8 cellular contexts compared by ENCODE assay signal in the genomic region with DNA sequence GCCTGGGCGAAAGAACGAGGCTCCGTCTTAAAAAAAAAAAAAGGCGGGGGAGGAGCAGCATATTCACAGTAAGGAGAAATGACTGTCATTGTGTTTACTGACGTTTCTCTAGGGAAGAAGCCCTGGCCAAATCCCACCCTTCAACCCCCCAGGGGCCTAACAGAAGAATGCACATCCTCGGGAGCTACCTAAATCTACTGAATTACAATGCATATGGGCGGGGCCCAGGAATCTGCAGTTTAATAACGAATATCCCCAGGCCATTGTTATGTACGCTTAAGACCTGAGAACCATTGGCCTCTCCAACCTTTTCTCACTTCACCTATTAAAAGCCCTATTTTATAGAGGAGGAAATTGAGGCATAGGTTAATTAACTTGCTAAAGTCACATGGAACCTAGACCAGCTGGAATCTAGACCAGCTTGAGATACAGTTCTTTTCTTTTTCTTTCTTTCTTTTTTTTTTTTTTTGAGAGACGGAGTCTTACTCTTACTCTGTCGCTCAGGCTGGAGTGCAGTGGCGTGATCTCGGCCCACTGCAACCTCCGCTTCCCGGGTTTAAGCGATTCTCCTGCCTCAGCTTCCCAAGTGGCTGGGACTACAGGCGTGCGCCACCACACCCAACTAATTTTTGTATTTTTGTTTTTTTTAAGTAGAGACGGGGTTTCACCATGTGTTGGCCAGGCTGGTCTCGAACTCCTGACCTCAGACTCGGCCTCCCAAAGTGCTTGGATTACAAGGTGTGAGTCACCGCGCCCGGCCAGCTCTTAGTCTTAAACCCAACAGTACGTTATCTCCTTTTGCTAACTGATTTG. TPM values are rescaled to one million over a fixed set of nuclear protein-coding genes. Genes with fewer than 3 reads are reported as not detected.
DNase-seq lines count a peak whose midpoint lies in the region; ATAC-seq and TF ChIP-seq lines count a peak whose summit lies in the region.

No MANE protein-coding gene starts in this region.

- no peaks in the 10 kb centered on the region for H3K27me3 ChIP-seq in stomach

- H3K36me3 ChIP-seq in stomach: peaks cover 0 to 19% (median 18%) of the 10 kb centered on the region in 4 donors

- peaks cover 5% of the 10 kb centered on the region for H3K27me3 Mint-ChIP-seq in T-helper 1 cell treated with Interleukin-12 subunit alpha and Interleukin-12 subunit beta and Interleukin-4 antibody, amounts not matched to agents 30 μg/mL and 1 μg/mL, for 36 hours (ENCODE audit: low read depth)
- no peaks in the 10 kb centered on the region for H3K27me3 Mint-ChIP-seq in activated T-helper 17 cell treated with anti-CD3 and anti-CD28 coated beads, Interleukin-2, amount 50 U/mL, for 72 hours

- H3K4me3 Mint-ChIP-seq in T-helper 1 cell treated with Interleukin-12 subunit alpha and Interleukin-12 subunit beta and Interleukin-4 antibody, amounts not matched to agents 30 μg/mL and 1 μg/mL, for 36 hours: peak overlapping the region; percentile 90
- peak overlapping the region; percentile 99 for H3K4me3 Mint-ChIP-seq in activated T-helper 17 cell treated with anti-CD3 and anti-CD28 coated beads, Interleukin-2, amount 50 U/mL, for 72 hours

- WGBS in stomach, 5 donors: 79 to 85% (median 84%) methylated on average over 24 to 25 of the region's 25 CpGs

- no peak for ATAC-seq in activated T-helper 17 cell treated with anti-CD3 and anti-CD28 coated beads, Interleukin-2, amount 50 U/mL, for 72 hours (replicated peaks)

- H3K4me3 ChIP-seq in stomach: peak overlapping the region; percentile 95 to 98 (median 97)

- TF ChIP-seq EP300 in stomach (IDR thresholded peaks at IDR 0.05): no peak

- no peak for TF ChIP-seq POLR2A in stomach (IDR thresholded peaks at IDR 0.05)

- no peak for DNase-seq in T-helper 1 cell
- DNase-seq in iPS-NIHi7 (ENCODE audit: extremely low spot score): peak; percentile 50
- DNase-seq in stomach: no peak
- no peak for DNase-seq in kidney glomerular epithelial cell (lab: John Stamatoyannopoulos, UW)
- no peak for DNase-seq in SW 1271 (lab: John Stamatoyannopoulos, UW)
- no peak for DNase-seq in NCI-H82 (lab: John Stamatoyannopoulos, UW)

- H3K4me1 ChIP-seq in stomach: peaks cover 13 to 32% (median 21%) of the 10 kb centered on the region in 4 donors

- H3K9me3 Mint-ChIP-seq in T-helper 1 cell treated with Interleukin-12 subunit alpha and Interleukin-12 subunit beta and Interleukin-4 antibody, amounts not matched to agents 30 μg/mL and 1 μg/mL, for 36 hours: no peaks in the 10 kb centered on the region
- no peaks in the 10 kb centered on the region for H3K9me3 Mint-ChIP-seq in activated T-helper 17 cell treated with anti-CD3 and anti-CD28 coated beads, Interleukin-2, amount 50 U/mL, for 72 hours

- peaks cover 19% of the 10 kb centered on the region for H3K4me1 Mint-ChIP-seq in T-helper 1 cell treated with Interleukin-12 subunit alpha and Interleukin-12 subunit beta and Interleukin-4 antibody, amounts not matched to agents 30 μg/mL and 1 μg/mL, for 36 hours (ENCODE audit: low read depth)
- H3K4me1 Mint-ChIP-seq in activated T-helper 17 cell treated with anti-CD3 and anti-CD28 coated beads, Interleukin-2, amount 50 U/mL, for 72 hours: peaks cover 5% of the 10 kb centered on the region

- intact Hi-C loops in stomach (cut with DNase I; ENCODE audit: low total_unique reads): no loop called here

- peaks cover 11% of the 10 kb centered on the region for H3K36me3 Mint-ChIP-seq in T-helper 1 cell treated with Interleukin-12 subunit alpha and Interleukin-12 subunit beta and Interleukin-4 antibody, amounts not matched to agents 30 μg/mL and 1 μg/mL, for 36 hours (ENCODE audit: low read depth)
- H3K36me3 Mint-ChIP-seq in activated T-helper 17 cell treated with anti-CD3 and anti-CD28 coated beads, Interleukin-2, amount 50 U/mL, for 72 hours (ENCODE audit: low read depth): peaks cover 45% of the 10 kb centered on the region

- H3K27ac ChIP-seq in stomach: peak overlapping the region; percentile 92 to 95 (median 93)

- no peak for TF ChIP-seq CTCF in stomach (IDR thresholded peaks at IDR 0.05)

- H3K27ac Mint-ChIP-seq in T-helper 1 cell treated with Interleukin-12 subunit alpha and Interleukin-12 subunit beta and Interleukin-4 antibody, amounts not matched to agents 30 μg/mL and 1 μg/mL, for 36 hours: peak overlapping the region; percentile 80
- H3K27ac Mint-ChIP-seq in activated T-helper 17 cell treated with anti-CD3 and anti-CD28 coated beads, Interleukin-2, amount 50 U/mL, for 72 hours: peak overlapping the region; percentile 95

- H3K9me3 ChIP-seq in stomach: no peaks in the 10 kb centered on the region

RNA-seq across cellular contexts. Expression of a gene that starts 0.7 kb away (rescaled TPM):
- 10 to 100 TPM; 62.3 to 75.9 TPM for total RNA-seq in activated T-helper 17 cell treated with anti-CD3 and anti-CD28 coated beads, Interleukin-2, amount 50 U/mL, for 72 hours
- 100 to 1,000 TPM in 1 of 5 donors, 10 to 100 TPM in 4; 22.8 to 105 (median 43.0) TPM for total RNA-seq in stomach
- polyA plus RNA-seq in stomach: 1 to 10 TPM; 2.2 to 3.0 (median 2.3) TPM

RNA-seq across cellular contexts. Expression of a gene that starts 51.6 kb away (rescaled TPM):
- not detected for total RNA-seq in activated T-helper 17 cell treated with anti-CD3 and anti-CD28 coated beads, Interleukin-2, amount 50 U/mL, for 72 hours
- total RNA-seq in stomach: 10 to 100 TPM in 1 of 5 donors, 1 to 10 TPM in 2, not detected in 2; 3.0 to 10.5 (median 9.9) TPM
- polyA plus RNA-seq in stomach: 1 to 10 TPM in 2 of 3 donors, under 1 TPM in 1; 0.73 to 6.0 (median 4.3) TPM
